ENCODE assay signal across 1 cellular context in the genomic region with DNA sequence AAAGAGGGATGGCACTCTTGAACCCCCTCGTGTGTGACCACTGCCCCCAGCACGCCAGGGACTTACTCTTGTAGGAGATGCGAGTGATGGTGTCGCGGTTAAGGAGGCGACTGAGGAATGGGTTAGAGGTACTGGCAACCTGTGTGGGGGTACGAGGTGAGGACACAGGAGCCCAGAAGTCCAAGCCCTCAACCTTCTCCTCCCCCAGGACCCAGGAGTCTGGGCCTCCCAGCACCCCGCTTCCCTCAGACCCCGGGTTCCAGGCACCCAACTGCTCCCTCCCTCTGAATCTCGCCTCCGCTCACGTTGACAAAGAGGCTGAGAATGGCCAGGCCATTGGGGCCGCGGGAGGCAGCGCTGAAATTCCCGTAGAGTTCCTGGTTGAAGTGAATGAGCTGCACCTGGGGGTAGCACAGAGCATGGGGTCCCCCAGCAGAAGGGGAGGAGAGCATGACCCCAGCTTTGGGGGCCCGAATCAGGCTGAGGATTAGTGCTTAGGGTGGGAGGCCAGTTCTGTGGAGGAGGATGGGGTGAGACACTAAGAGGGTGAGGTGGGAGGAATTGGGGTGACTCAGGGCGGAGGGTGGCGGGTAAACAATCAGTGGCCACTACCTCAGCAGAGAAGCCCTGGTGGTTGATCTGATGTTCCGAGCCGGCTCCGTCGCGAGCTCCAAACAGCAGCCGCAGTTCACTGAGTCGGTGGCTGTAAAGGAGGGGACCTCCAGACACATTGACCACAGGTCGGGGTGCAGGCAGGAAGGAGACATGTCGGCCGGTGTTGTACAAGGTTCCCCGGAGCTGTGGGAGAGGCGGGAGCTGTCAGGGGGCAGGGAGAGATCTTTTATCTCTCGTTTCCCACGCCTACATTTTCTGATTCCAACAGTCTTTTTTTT.
TF ChIP-seq lines count a peak whose summit lies in the region.

No MANE protein-coding gene starts in this region.

TF ChIP-seq in H1, 55 proteins besides CTCF, POLR2A, EP300 and RAD21:
- no peak for TF ChIP-seq TCF12 (IDR thresholded peaks at IDR 0.05; ENCODE audit: low read depth, low read length)
- TF ChIP-seq NRF1 (IDR thresholded peaks at IDR 0.05; ENCODE audit: low read depth, low read length): no peak
- TF ChIP-seq MAFK (IDR thresholded peaks at IDR 0.05; ENCODE audit: low read depth, low read length): no peak
- no peak for TF ChIP-seq BACH1 (IDR thresholded peaks at IDR 0.05; ENCODE audit: low read length)
- TF ChIP-seq NANOG (IDR thresholded peaks at IDR 0.05; ENCODE audit: insufficient read depth, low read depth, low read length, poor library complexity, severe bottlenecking): no peak
- TF ChIP-seq, protein P1, sequence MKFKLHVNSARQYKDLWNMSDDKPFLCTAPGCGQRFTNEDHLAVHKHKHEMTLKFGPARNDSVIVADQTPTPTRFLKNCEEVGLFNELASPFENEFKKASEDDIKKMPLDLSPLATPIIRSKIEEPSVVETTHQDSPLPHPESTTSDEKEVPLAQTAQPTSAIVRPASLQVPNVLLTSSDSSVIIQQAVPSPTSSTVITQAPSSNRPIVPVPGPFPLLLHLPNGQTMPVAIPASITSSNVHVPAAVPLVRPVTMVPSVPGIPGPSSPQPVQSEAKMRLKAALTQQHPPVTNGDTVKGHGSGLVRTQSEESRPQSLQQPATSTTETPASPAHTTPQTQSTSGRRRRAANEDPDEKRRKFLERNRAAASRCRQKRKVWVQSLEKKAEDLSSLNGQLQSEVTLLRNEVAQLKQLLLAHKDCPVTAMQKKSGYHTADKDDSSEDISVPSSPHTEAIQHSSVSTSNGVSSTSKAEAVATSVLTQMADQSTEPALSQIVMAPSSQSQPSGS (IDR thresholded peaks at IDR 0.05; ENCODE audit: low read length): no peak
- no peak for TF ChIP-seq KDM1A (IDR thresholded peaks at IDR 0.05; ENCODE audit: borderline replicate concordance, low read length)
- TF ChIP-seq, protein P2, sequence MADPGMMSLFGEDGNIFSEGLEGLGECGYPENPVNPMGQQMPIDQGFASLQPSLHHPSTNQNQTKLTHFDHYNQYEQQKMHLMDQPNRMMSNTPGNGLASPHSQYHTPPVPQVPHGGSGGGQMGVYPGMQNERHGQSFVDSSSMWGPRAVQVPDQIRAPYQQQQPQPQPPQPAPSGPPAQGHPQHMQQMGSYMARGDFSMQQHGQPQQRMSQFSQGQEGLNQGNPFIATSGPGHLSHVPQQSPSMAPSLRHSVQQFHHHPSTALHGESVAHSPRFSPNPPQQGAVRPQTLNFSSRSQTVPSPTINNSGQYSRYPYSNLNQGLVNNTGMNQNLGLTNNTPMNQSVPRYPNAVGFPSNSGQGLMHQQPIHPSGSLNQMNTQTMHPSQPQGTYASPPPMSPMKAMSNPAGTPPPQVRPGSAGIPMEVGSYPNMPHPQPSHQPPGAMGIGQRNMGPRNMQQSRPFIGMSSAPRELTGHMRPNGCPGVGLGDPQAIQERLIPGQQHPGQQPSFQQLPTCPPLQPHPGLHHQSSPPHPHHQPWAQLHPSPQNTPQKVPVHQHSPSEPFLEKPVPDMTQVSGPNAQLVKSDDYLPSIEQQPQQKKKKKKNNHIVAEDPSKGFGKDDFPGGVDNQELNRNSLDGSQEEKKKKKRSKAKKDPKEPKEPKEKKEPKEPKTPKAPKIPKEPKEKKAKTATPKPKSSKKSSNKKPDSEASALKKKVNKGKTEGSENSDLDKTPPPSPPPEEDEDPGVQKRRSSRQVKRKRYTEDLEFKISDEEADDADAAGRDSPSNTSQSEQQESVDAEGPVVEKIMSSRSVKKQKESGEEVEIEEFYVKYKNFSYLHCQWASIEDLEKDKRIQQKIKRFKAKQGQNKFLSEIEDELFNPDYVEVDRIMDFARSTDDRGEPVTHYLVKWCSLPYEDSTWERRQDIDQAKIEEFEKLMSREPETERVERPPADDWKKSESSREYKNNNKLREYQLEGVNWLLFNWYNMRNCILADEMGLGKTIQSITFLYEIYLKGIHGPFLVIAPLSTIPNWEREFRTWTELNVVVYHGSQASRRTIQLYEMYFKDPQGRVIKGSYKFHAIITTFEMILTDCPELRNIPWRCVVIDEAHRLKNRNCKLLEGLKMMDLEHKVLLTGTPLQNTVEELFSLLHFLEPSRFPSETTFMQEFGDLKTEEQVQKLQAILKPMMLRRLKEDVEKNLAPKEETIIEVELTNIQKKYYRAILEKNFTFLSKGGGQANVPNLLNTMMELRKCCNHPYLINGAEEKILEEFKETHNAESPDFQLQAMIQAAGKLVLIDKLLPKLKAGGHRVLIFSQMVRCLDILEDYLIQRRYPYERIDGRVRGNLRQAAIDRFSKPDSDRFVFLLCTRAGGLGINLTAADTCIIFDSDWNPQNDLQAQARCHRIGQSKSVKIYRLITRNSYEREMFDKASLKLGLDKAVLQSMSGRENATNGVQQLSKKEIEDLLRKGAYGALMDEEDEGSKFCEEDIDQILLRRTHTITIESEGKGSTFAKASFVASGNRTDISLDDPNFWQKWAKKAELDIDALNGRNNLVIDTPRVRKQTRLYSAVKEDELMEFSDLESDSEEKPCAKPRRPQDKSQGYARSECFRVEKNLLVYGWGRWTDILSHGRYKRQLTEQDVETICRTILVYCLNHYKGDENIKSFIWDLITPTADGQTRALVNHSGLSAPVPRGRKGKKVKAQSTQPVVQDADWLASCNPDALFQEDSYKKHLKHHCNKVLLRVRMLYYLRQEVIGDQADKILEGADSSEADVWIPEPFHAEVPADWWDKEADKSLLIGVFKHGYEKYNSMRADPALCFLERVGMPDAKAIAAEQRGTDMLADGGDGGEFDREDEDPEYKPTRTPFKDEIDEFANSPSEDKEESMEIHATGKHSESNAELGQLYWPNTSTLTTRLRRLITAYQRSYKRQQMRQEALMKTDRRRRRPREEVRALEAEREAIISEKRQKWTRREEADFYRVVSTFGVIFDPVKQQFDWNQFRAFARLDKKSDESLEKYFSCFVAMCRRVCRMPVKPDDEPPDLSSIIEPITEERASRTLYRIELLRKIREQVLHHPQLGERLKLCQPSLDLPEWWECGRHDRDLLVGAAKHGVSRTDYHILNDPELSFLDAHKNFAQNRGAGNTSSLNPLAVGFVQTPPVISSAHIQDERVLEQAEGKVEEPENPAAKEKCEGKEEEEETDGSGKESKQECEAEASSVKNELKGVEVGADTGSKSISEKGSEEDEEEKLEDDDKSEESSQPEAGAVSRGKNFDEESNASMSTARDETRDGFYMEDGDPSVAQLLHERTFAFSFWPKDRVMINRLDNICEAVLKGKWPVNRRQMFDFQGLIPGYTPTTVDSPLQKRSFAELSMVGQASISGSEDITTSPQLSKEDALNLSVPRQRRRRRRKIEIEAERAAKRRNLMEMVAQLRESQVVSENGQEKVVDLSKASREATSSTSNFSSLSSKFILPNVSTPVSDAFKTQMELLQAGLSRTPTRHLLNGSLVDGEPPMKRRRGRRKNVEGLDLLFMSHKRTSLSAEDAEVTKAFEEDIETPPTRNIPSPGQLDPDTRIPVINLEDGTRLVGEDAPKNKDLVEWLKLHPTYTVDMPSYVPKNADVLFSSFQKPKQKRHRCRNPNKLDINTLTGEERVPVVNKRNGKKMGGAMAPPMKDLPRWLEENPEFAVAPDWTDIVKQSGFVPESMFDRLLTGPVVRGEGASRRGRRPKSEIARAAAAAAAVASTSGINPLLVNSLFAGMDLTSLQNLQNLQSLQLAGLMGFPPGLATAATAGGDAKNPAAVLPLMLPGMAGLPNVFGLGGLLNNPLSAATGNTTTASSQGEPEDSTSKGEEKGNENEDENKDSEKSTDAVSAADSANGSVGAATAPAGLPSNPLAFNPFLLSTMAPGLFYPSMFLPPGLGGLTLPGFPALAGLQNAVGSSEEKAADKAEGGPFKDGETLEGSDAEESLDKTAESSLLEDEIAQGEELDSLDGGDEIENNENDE (IDR thresholded peaks at IDR 0.05; ENCODE audit: insufficient replicate concordance, low read length): no peak
- no peak for TF ChIP-seq SRF (IDR thresholded peaks at IDR 0.05; ENCODE audit: low read depth, low read length)
- no peak for TF ChIP-seq JUN (IDR thresholded peaks at IDR 0.05; ENCODE audit: low read depth, low read length)
- no peak for TF ChIP-seq CBX5 (IDR thresholded peaks at IDR 0.05; ENCODE audit: low read depth, low read length)
- no peak for TF ChIP-seq HDAC6 (IDR thresholded peaks at IDR 0.05; ENCODE audit: low read depth, low read length)
- no peak for TF ChIP-seq CTBP2 (IDR thresholded peaks at IDR 0.05; ENCODE audit: borderline replicate concordance, insufficient read depth, insufficient read length, low read length)
